Comparison of ENCODE assay signal across 8 cellular contexts in genomic region chr1:9490605-9491339, GRCh38. TPM values are rescaled to one million over a fixed set of nuclear protein-coding genes. Genes with fewer than 3 reads are reported as not detected.
DNase-seq lines count a peak whose midpoint lies in the region; ATAC-seq and TF ChIP-seq lines count a peak whose summit lies in the region.

No MANE protein-coding gene starts in this region.

- TF ChIP-seq CTCF in GM23338 (conservative IDR thresholded peaks at IDR 0.05; ENCODE audit: low read depth in 2 of 2): peak; percentile 89 to 96
- peak in 1 of 3 donors; percentile 56 for TF ChIP-seq CTCF in lower leg skin (IDR thresholded peaks at IDR 0.05)

- H3F3A ChIP-seq in GM23338 (replicated peaks; ENCODE audit: low read depth): no peaks in the 10 kb centered on the region

- intact Hi-C loops in activated CD4-positive, alpha-beta memory T cell treated with anti-CD3 and anti-CD28 coated beads for 36 hours (cut with micrococcal nuclease): loop anchor here (1.0 to 10.0 kb wide), 3 partner anchors 201 to 376 kb away; no protein-coding TSS in a partner anchor
- intact Hi-C loops in lower leg skin (cut with DNase I; ENCODE audit: low total_unique reads): loop anchor here (2.0 kb wide), 1 partner anchor 202 kb away; no protein-coding TSS in a partner anchor

- no peak for TF ChIP-seq POLR2A in lower leg skin (IDR thresholded peaks at IDR 0.05)

- no peak overlapping the region for H3K27ac Mint-ChIP-seq in GM23338
- H3K27ac Mint-ChIP-seq in activated CD4-positive, alpha-beta memory T cell treated with anti-CD3 and anti-CD28 coated beads for 36 hours: no peak overlapping the region

- H3K36me3 Mint-ChIP-seq in GM23338 (ENCODE audit: low read depth): no peaks in the 10 kb centered on the region
- H3K36me3 Mint-ChIP-seq in activated CD4-positive, alpha-beta memory T cell treated with anti-CD3 and anti-CD28 coated beads for 36 hours: no peaks in the 10 kb centered on the region

- no peaks in the 10 kb centered on the region for H4K20me1 ChIP-seq in GM23338 (replicated peaks; ENCODE audit: insufficient read depth)

- H3K36me3 ChIP-seq in GM23338 (ENCODE audit: insufficient read depth): no peaks in the 10 kb centered on the region

- H2AFZ ChIP-seq in GM23338: no peak overlapping the region

- H3K9me2 ChIP-seq in GM23338 (ENCODE audit: insufficient read depth): no peaks in the 10 kb centered on the region

- H3K4me1 ChIP-seq in GM23338 (ENCODE audit: insufficient read depth): no peaks in the 10 kb centered on the region

- H3K4me3 Mint-ChIP-seq in GM23338: no peak overlapping the region
- no peak overlapping the region for H3K4me3 Mint-ChIP-seq in activated CD4-positive, alpha-beta memory T cell treated with anti-CD3 and anti-CD28 coated beads for 36 hours

- H3K27ac ChIP-seq in GM23338 (ENCODE audit: low read depth): no peak overlapping the region

- 37 to 50% methylated on average over 15 to 20 of the region's 20 CpGs for WGBS in lower leg skin, 2 donors

- H3K4me2 ChIP-seq in GM23338: no peak overlapping the region

- ATAC-seq in GM23338 (peak; percentile 77), GM18502 (IDR thresholded peaks at IDR 0.05; ENCODE audit: poor library complexity, unreplicated experiment) (no peak)

- no peaks in the 10 kb centered on the region for H3K9me3 Mint-ChIP-seq in GM23338
- no peaks in the 10 kb centered on the region for H3K9me3 Mint-ChIP-seq in activated CD4-positive, alpha-beta memory T cell treated with anti-CD3 and anti-CD28 coated beads for 36 hours

- H3K4me1 Mint-ChIP-seq in GM23338: no peaks in the 10 kb centered on the region
- peaks cover 3% of the 10 kb centered on the region for H3K4me1 Mint-ChIP-seq in activated CD4-positive, alpha-beta memory T cell treated with anti-CD3 and anti-CD28 coated beads for 36 hours (ENCODE audit: low read depth)

- no peak overlapping the region for H3K4me3 ChIP-seq in GM23338
- H3K4me3 ChIP-seq in lower leg skin (ENCODE audit: low read depth, poor library complexity, severe bottlenecking): no peak overlapping the region

- DNase-seq in Ammon's horn (ENCODE audit: low spot score) (peak; percentile 87), GM23338 (ENCODE audit: low spot score) (peak; percentile 82), NCI-H748 treated with DMSO at 0.1 percent for 48 hours (lab: John Stamatoyannopoulos, UW) (peak; percentile 7), dermis microvascular lymphatic vessel endothelial cell (ENCODE audit: low read depth in 2 of 2) (peak; percentile 49 to 82), lower leg skin (ENCODE audit: low spot score in 2 of 2) (peak; percentile 86 to 98)
- peak; percentile 90 for DNase-seq in activated CD4-positive, alpha-beta memory T cell treated with anti-CD3 and anti-CD28 coated beads for 36 hours
- peak; percentile 63 to 82 (median 72) for DNase-seq in stimulated activated CD4-positive, alpha-beta T cell treated with anti-CD3 and anti-CD28 coated beads, TNF-alpha, amount 100 ng/mL, for 24 hours (ENCODE audit: low read depth in 3 of 3)

- peaks cover 13% of the 10 kb centered on the region for H3K27me3 ChIP-seq in GM23338 (ENCODE audit: insufficient read depth)

- H3K27me3 Mint-ChIP-seq in GM23338 (ENCODE audit: insufficient read depth, low read depth, poor library complexity): peaks cover 26% of the 10 kb centered on the region
- H3K27me3 Mint-ChIP-seq in activated CD4-positive, alpha-beta memory T cell treated with anti-CD3 and anti-CD28 coated beads for 36 hours: peaks cover 4% of the 10 kb centered on the region

- CTCF ChIA-PET in activated CD4-positive, alpha-beta memory T cell treated with anti-CD3 and anti-CD28 coated beads for 36 hours (lab: Charles Lee): interaction anchor here (0.7 to 10.6 kb wide), 36 partner anchors 9 to 380 kb away, joined by 3 to 191 read pairs (median 4); no protein-coding TSS in a partner anchor

- POLR2A ChIA-PET in activated CD4-positive, alpha-beta memory T cell treated with anti-CD3 and anti-CD28 coated beads for 36 hours (lab: Charles Lee): interaction anchor here (0.7 to 1.4 kb wide), 2 partner anchors 64 to 199 kb away, joined by 3 to 5 read pairs; no protein-coding TSS in a partner anchor

- H3K79me2 ChIP-seq in GM23338 (replicated peaks; ENCODE audit: insufficient read depth): no peaks in the 10 kb centered on the region

TF ChIP-seq in GM23338, 12 proteins besides CTCF, POLR2A, EP300 and RAD21 (continues in another document):
- TF ChIP-seq EZH2 (IDR thresholded peaks at IDR 0.05; ENCODE audit: low read depth, unreplicated experiment): no peak
- no peak for TF ChIP-seq CREB1 (CRISPR knock-in tag; IDR thresholded peaks at IDR 0.05; ENCODE audit: low read depth)
- no peak for TF ChIP-seq JUNB (IDR thresholded peaks at IDR 0.05; ENCODE audit: unreplicated experiment)
- no peak for TF ChIP-seq ZNF331 (CRISPR knock-in tag; IDR thresholded peaks at IDR 0.05; ENCODE audit: low read depth)
- TF ChIP-seq ZNF462 (CRISPR knock-in tag; IDR thresholded peaks at IDR 0.05): no peak
- TF ChIP-seq NANOG (IDR thresholded peaks at IDR 0.05; ENCODE audit: borderline replicate concordance): no peak

RNA-seq across cellular contexts. Expression of gene SLC25A33, which starts 48.5 kb away (rescaled TPM):
- 18.8 and 21.0 TPM in 2 replicates for total RNA-seq in GM23338 (2014; rRNA removed; shearing (Covaris generic))
- 12.8 and 13.3 TPM in 2 replicates for polyA plus RNA-seq in GM23338 (2016; fragmentation: Nextera tagmentation; extraction: Ambion mirVana)
- total RNA-seq in activated CD4-positive, alpha-beta memory T cell treated with anti-CD3 and anti-CD28 coated beads for 36 hours: 1 to 10 TPM; 5.4 to 6.1 TPM
- 4.0 and 5.3 TPM in 2 replicates for total RNA-seq in dermis microvascular lymphatic vessel endothelial cell
- total RNA-seq in lower leg skin: 1 to 10 TPM; 2.2 to 6.9 (median 4.8) TPM

Comparison
In these comparisons a context has a peak if more than half of its experiments do, and no peak if none do; other contexts are left out.
1. DNase-seq: peak in every context shown above with its lines; median percentile 92 in lower leg skin; 90 in activated CD4-positive, alpha-beta memory T cell treated with anti-CD3 and anti-CD28 coated beads for 36 hours; 87 in Ammon's horn; 82 in GM23338; 72 in stimulated activated CD4-positive, alpha-beta T cell treated with anti-CD3 and anti-CD28 coated beads, TNF-alpha, amount 100 ng/mL, for 24 hours; 66 in dermis microvascular lymphatic vessel endothelial cell; 7 in NCI-H748 treated with DMSO at 0.1 percent for 48 hours.